In genomic region chr17:78139861-78140168, GRCh38 we compare ENCODE assay signal across 10 cellular contexts. TPM values are rescaled to one million over a fixed set of nuclear protein-coding genes. Genes with fewer than 3 reads are reported as not detected.
DNase-seq lines count a peak whose midpoint lies in the region; ATAC-seq, FAIRE-seq and TF ChIP-seq lines count a peak whose summit lies in the region.
"Not testable (repeated sequence)": the region's sequence is repeated elsewhere in the genome, so short reads cannot be mapped to it uniquely, and the experiment has no call there.
"Had no signal": no experiment of that assay in that cellular context is flagged by ENCODE, and none has a peak within 500 bp of the region (broad histone marks: within the 10 kb centered on the region; RNA-seq: fewer than 3 reads in every experiment).

No MANE protein-coding gene starts in this region.

- not testable (repeated sequence) for H3K36me3 Mint-ChIP-seq in IgD-negative memory B cell
- H3K36me3 Mint-ChIP-seq in activated B cell treated with CpG ODN at 0.5 μM for 24 hours (ENCODE audit: low read depth) (peaks cover 44% of the 10 kb centered on the region), immature natural killer cell (peaks cover 9 to 16% (median 11%) of the 10 kb centered on the region in 3 donors)
- H3K36me3 Mint-ChIP-seq in activated naive CD4-positive, alpha-beta T cell treated with anti-CD3 and anti-CD28 coated beads, Interleukin-2, amount 50 U/mL, for 72 hours = peaks cover 21 to 25% of the 10 kb centered on the region in 2 donors

- H3K27ac ChIP-seq in A549 = peak overlapping the region; percentile 49 to 65; a peak in 5 of 6 replicates
- peak overlapping the region; percentile 81 for H3K27ac ChIP-seq in neutrophil

- H3K9me3 ChIP-seq in A549, neutrophil: not testable (repeated sequence)

- CTCF ChIA-PET in A549 (lab: Yijun Ruan, JAX) (interaction anchor here (1.1 to 24.0 kb wide), 8 partner anchors 10 to 126 kb away, joined by 3 to 295 read pairs (median 5); partner anchors contain the start of genes SYNGR2, TK1, TMC6 and TMC8), activated B cell treated with CpG ODN at 0.5 μM for 24 hours (lab: Charles Lee) (interaction anchor here (1.0 to 1.2 kb wide), 3 partner anchors 32 to 37 kb away, joined by 4 to 6 read pairs (median 5); no protein-coding TSS in a partner anchor)

- H3K27me3 ChIP-seq in neutrophil = not testable (repeated sequence)

- TF ChIP-seq EP300 in A549 (IDR thresholded peaks at IDR 0.05) = not testable (repeated sequence)

- H3K4me1 ChIP-seq in A549 = peaks cover 40% of the 10 kb centered on the region
- H3K4me1 ChIP-seq in neutrophil (ENCODE audit: control insufficient read depth in 1 of 2, insufficient read depth in 1 of 2, low read depth in 1 of 2, low read length in 1 of 2) = peaks cover 90 to 91% of the 10 kb centered on the region in 2 experiments

- intact Hi-C loops in activated B cell treated with CpG ODN at 0.5 μM for 24 hours (cut with micrococcal nuclease) = loop anchor here (1.0 to 10.0 kb wide), 4 partner anchors 8 to 635 kb away; partner anchors contain the start of gene SYNGR2

- H3K27me3 Mint-ChIP-seq in IgD-negative memory B cell, activated B cell treated with CpG ODN at 0.5 μM for 24 hours: not testable (repeated sequence)
- peaks cover 4 to 17% (median 13%) of the 10 kb centered on the region in 3 donors for H3K27me3 Mint-ChIP-seq in immature natural killer cell (ENCODE audit: low read depth in 3 of 3)

- not testable (repeated sequence) for H3K9me3 Mint-ChIP-seq in IgD-negative memory B cell; activated B cell treated with CpG ODN at 0.5 μM for 24 hours; activated naive CD4-positive, alpha-beta T cell treated with anti-CD3 and anti-CD28 coated beads, Interleukin-2, amount 50 U/mL, for 72 hours; immature natural killer cell

- TF ChIP-seq RAD21 in A549 (conservative IDR thresholded peaks at IDR 0.05 in 1 of 2, IDR thresholded peaks at IDR 0.05 in 1 of 2) = not testable (repeated sequence)

- H3K27ac Mint-ChIP-seq in IgD-negative memory B cell (peak overlapping the region; percentile 86 to 98 (median 87)), activated B cell treated with CpG ODN at 0.5 μM for 24 hours (peak overlapping the region; percentile 80), immature natural killer cell (peak overlapping the region; percentile 80 to 92 (median 87))
- H3K27ac Mint-ChIP-seq in activated naive CD4-positive, alpha-beta T cell treated with anti-CD3 and anti-CD28 coated beads, Interleukin-2, amount 50 U/mL, for 72 hours = peak overlapping the region; percentile 39 to 66

- WGBS in A549 (ENCODE audit: missing lambda C conversion rate) = 65% methylated on average over 12 of the region's 12 CpGs

- not testable (repeated sequence) for TF ChIP-seq CTCF in A549 (IDR thresholded peaks at IDR 0.05); activated B cell treated with CpG ODN at 0.5 μM for 24 hours (IDR thresholded peaks at IDR 0.05); neutrophil (IDR thresholded peaks at IDR 0.05)

- H3K4me2 ChIP-seq in A549 = peak overlapping the region; percentile 84

- H3K36me3 ChIP-seq in neutrophil = peaks cover 54% of the 10 kb centered on the region

- H3K4me3 ChIP-seq in A549 (peak overlapping the region; percentile 30), neutrophil (ENCODE audit: low read depth in 1 of 2, low read length in 1 of 2) (peak overlapping the region in 1 of 2 experiments; percentile 46)

- POLR2A ChIA-PET in A549 (lab: Yijun Ruan, JAX) = interaction anchor here (0.7 to 3.0 kb wide), 6 partner anchors 9 to 98 kb away, joined by 3 to 8 read pairs (median 4); partner anchors contain the start of genes SYNGR2 and TMC8
- POLR2A ChIA-PET in activated B cell treated with CpG ODN at 0.5 μM for 24 hours (lab: Charles Lee) = interaction anchor here (0.6 to 48.2 kb wide), 8 partner anchors 2 to 219 kb away, joined by 3 to 2404 read pairs (median 5); partner anchors contain the start of genes AFMID, C17orf99, SYNGR2 and TK1

- not testable (repeated sequence) for FAIRE-seq in A549 (lab: Jason Lieb, UNC)

- not testable (repeated sequence) for TF ChIP-seq POLR2A in A549 (IDR thresholded peaks at IDR 0.05; ENCODE audit: low read length)

- peak overlapping the region in 3 of 4 donors; percentile 55 to 90 (median 74) for H3K4me3 Mint-ChIP-seq in IgD-negative memory B cell
- H3K4me3 Mint-ChIP-seq in activated B cell treated with CpG ODN at 0.5 μM for 24 hours = peak overlapping the region; percentile 58
- H3K4me3 Mint-ChIP-seq in immature natural killer cell = peak overlapping the region; percentile 49 to 72 (median 63)

- H3K4me1 Mint-ChIP-seq in IgD-negative memory B cell (peaks cover 27 to 56% (median 52%) of the 10 kb centered on the region in 3 donors), activated B cell treated with CpG ODN at 0.5 μM for 24 hours (peaks cover 90% of the 10 kb centered on the region), immature natural killer cell (peaks cover 66 to 70% of the 10 kb centered on the region in 2 donors)

- ATAC-seq in A549; activated B cell treated with CpG ODN at 0.5 μM for 24 hours (ENCODE audit: low read depth); activated naive CD4-positive, alpha-beta T cell treated with anti-CD3 and anti-CD28 coated beads, Interleukin-2, amount 50 U/mL, for 72 hours: not testable (repeated sequence)

- DNase-seq in A549 (ENCODE audit: low read depth in 1 of 2, low spot score in 1 of 2); activated B cell treated with CpG ODN at 0.5 μM for 24 hours; activated naive CD4-positive, alpha-beta T cell treated with anti-CD3 and anti-CD28 coated beads, Interleukin-2, amount 50 U/mL, for 72 hours (ENCODE audit: low spot score in 2 of 2); immature natural killer cell: not testable (repeated sequence)

RNA-seq across cellular contexts. Expression of gene C17orf99, which starts 6.4 kb away (rescaled TPM):
- polyA plus RNA-seq in A549 (2011; rRNA removed) (not detected in 2 replicates), A549 (2017; fragmentation: RNase III; extraction: RNeasy Plus Mini Kit Qiagen cat#74134 plus additional on column Dnase treatment) (not detected in 3 replicates), IgD-negative memory B cell (not detected), immature natural killer cell (not detected)
- polyA plus RNA-seq in A549 (2012; cell fraction: cytosol; rRNA removed) = not detected in 2 replicates
- polyA plus RNA-seq in A549 (2012; cell fraction: nucleus; rRNA removed) = not detected in 2 replicates
- not detected in 2 replicates for polyA minus RNA-seq in A549 (2011; rRNA and poly(A)+ RNA removed)
- total RNA-seq in activated B cell treated with CpG ODN at 0.5 μM for 24 hours = 5.2 and 7.1 TPM in 2 replicates
- total RNA-seq in activated naive CD4-positive, alpha-beta T cell treated with anti-CD3 and anti-CD28 coated beads, Interleukin-2, amount 50 U/mL, for 72 hours = not detected
- total RNA-seq: chondrocyte, lung microvascular endothelial cell, prostate gland had no signal
- polyA plus RNA-seq: heart right ventricle had no signal

RNA-seq across cellular contexts. Expression of gene TMC8, which starts 9.2 kb away (rescaled TPM):
- 0.14 and 0.19 TPM in 2 replicates for polyA plus RNA-seq in A549 (2011; rRNA removed)
- polyA plus RNA-seq in A549 (2012; cell fraction: cytosol; rRNA removed) = 0.17 and 0.30 TPM in 2 replicates
- 0.81 and 2.0 TPM in 2 replicates for polyA plus RNA-seq in A549 (2012; cell fraction: nucleus; rRNA removed)
- 0.16 to 0.32 TPM (median 0.26 TPM) in 3 replicates for polyA plus RNA-seq in A549 (2017; fragmentation: RNase III; extraction: RNeasy Plus Mini Kit Qiagen cat#74134 plus additional on column Dnase treatment)
- 0.08 and 0.19 TPM in 2 replicates for polyA minus RNA-seq in A549 (2011; rRNA and poly(A)+ RNA removed)
- 97.5 TPM for polyA plus RNA-seq in IgD-negative memory B cell
- total RNA-seq in activated B cell treated with CpG ODN at 0.5 μM for 24 hours = 166 and 181 TPM in 2 replicates
- total RNA-seq in activated naive CD4-positive, alpha-beta T cell treated with anti-CD3 and anti-CD28 coated beads, Interleukin-2, amount 50 U/mL, for 72 hours = 100 to 1,000 TPM; 165 to 187 TPM
- polyA plus RNA-seq in immature natural killer cell = 100 to 1,000 TPM in 1 of 3 donors, 10 to 100 TPM in 2; 55.2 to 170 (median 58.2) TPM

RNA-seq across cellular contexts. Expression of gene TMC6, which starts 11.3 kb away (rescaled TPM):
- polyA plus RNA-seq in A549 (2011; rRNA removed) (4.7 and 5.1 TPM in 2 replicates), A549 (2017; fragmentation: RNase III; extraction: RNeasy Plus Mini Kit Qiagen cat#74134 plus additional on column Dnase treatment) (9.1 to 10.2 TPM (median 9.4 TPM) in 3 replicates), IgD-negative memory B cell (212 TPM), immature natural killer cell (100 to 1,000 TPM; 194 to 262 (median 203) TPM)
- polyA plus RNA-seq in A549 (2012; cell fraction: cytosol; rRNA removed) = 7.8 and 10.9 TPM in 2 replicates
- 33.4 and 51.3 TPM in 2 replicates for polyA plus RNA-seq in A549 (2012; cell fraction: nucleus; rRNA removed)
- 4.2 and 7.1 TPM in 2 replicates for polyA minus RNA-seq in A549 (2011; rRNA and poly(A)+ RNA removed)
- 746 and 896 TPM in 2 replicates for total RNA-seq in activated B cell treated with CpG ODN at 0.5 μM for 24 hours
- 100 to 1,000 TPM; 165 to 233 TPM for total RNA-seq in activated naive CD4-positive, alpha-beta T cell treated with anti-CD3 and anti-CD28 coated beads, Interleukin-2, amount 50 U/mL, for 72 hours

RNA-seq across cellular contexts. Expression of gene SYNGR2, which starts 28.6 kb away (rescaled TPM):
- polyA plus RNA-seq in A549 (2011; rRNA removed) (113 and 133 TPM in 2 replicates), A549 (2017; fragmentation: RNase III; extraction: RNeasy Plus Mini Kit Qiagen cat#74134 plus additional on column Dnase treatment) (102 to 108 TPM (median 106 TPM) in 3 replicates), IgD-negative memory B cell (633 TPM), immature natural killer cell (100 to 1,000 TPM; 113 to 230 (median 132) TPM)
- 274 and 334 TPM in 2 replicates for polyA plus RNA-seq in A549 (2012; cell fraction: cytosol; rRNA removed)
- 224 and 303 TPM in 2 replicates for polyA plus RNA-seq in A549 (2012; cell fraction: nucleus; rRNA removed)
- 176 and 189 TPM in 2 replicates for polyA minus RNA-seq in A549 (2011; rRNA and poly(A)+ RNA removed)
- total RNA-seq in activated B cell treated with CpG ODN at 0.5 μM for 24 hours = 636 and 647 TPM in 2 replicates
- total RNA-seq in activated naive CD4-positive, alpha-beta T cell treated with anti-CD3 and anti-CD28 coated beads, Interleukin-2, amount 50 U/mL, for 72 hours = 10 to 100 TPM; 84.0 to 92.7 TPM

RNA-seq across cellular contexts. Expression of gene TK1, which starts 47.0 kb away (rescaled TPM):
- polyA plus RNA-seq in A549 (2011; rRNA removed) = 86.1 and 90.9 TPM in 2 replicates
- polyA plus RNA-seq in A549 (2012; cell fraction: cytosol; rRNA removed) = 504 and 555 TPM in 2 replicates
- 355 and 514 TPM in 2 replicates for polyA plus RNA-seq in A549 (2012; cell fraction: nucleus; rRNA removed)
- 342 to 380 TPM (median 355 TPM) in 3 replicates for polyA plus RNA-seq in A549 (2017; fragmentation: RNase III; extraction: RNeasy Plus Mini Kit Qiagen cat#74134 plus additional on column Dnase treatment)
- polyA minus RNA-seq in A549 (2011; rRNA and poly(A)+ RNA removed) = 103 and 148 TPM in 2 replicates
- 7.0 TPM for polyA plus RNA-seq in IgD-negative memory B cell
- 3.8 TPM in 2 replicates for total RNA-seq in activated B cell treated with CpG ODN at 0.5 μM for 24 hours
- total RNA-seq in activated naive CD4-positive, alpha-beta T cell treated with anti-CD3 and anti-CD28 coated beads, Interleukin-2, amount 50 U/mL, for 72 hours = 100 to 1,000 TPM; 129 to 234 TPM
- polyA plus RNA-seq in immature natural killer cell = 10 to 100 TPM; 11.3 to 19.7 (median 13.1) TPM

Comparison
In these comparisons a context has a peak if more than half of its experiments do, and no peak if none do; other contexts are left out.
1. RNA of gene TMC8, which starts 9.2 kb away (polyA plus RNA-seq): 97.5 TPM in IgD-negative memory B cell (single experiment) and 55.2 to 170 TPM in immature natural killer cell; 0.14 to 2.0 TPM in A549; every median in the first group is over 10 times any median in the second.
2. Peak in every context shown above with its lines, with median percentiles within 50 percentile points of each other: H3K27ac Mint-ChIP-seq and H3K4me3 Mint-ChIP-seq.